Comparison of ENCODE assay signal across 10 cellular contexts in the genomic region with DNA sequence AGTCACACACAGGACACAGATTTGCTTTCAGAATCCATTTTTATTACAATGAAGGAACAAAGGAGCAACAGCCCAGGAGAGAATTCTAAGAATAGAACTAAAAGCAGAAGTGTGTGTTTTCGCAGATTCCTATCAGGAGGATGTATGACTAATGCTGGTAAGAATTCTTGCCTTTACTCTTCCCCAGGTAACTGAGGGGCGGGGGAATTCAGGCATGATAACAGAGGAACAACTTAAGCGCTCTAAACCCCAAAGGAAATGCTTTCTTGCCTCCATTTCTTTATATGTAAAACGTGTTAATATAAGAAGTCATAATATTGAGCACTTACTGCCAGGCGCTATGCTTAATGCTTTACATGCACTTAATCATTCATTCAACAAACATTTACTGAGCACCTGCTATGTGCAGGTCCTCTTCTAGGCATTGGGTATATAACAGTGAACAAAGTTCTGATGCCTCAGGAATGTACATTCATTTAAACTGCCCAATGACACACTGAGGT. TPM values are rescaled to one million over a fixed set of nuclear protein-coding genes. Genes with fewer than 3 reads are reported as not detected.
A peak's percentile ranks its signal among the peaks of the same experiment; 100 is the strongest.
DNase-seq lines count a peak whose midpoint lies in the region; ATAC-seq and TF ChIP-seq lines count a peak whose summit lies in the region.
"Had no signal": no experiment of that assay in that cellular context is flagged by ENCODE, and none has a peak within 500 bp of the region (broad histone marks: within the 10 kb centered on the region; RNA-seq: fewer than 3 reads in every experiment).

No MANE protein-coding gene starts in this region.

- no peaks in the 10 kb centered on the region for H3K9me3 ChIP-seq in OCI-LY7 (ENCODE audit: low read length)
- H3K9me3 ChIP-seq: Peyer's patch had no signal

- DNase-seq in activated CD4-positive, alpha-beta T cell treated with anti-CD3 and anti-CD28 coated beads for 4 hours = peak; percentile 46 to 50
- DNase-seq in activated CD4-positive, alpha-beta T cell treated with anti-CD3 and anti-CD28 coated beads for 1 hour = no peak
- DNase-seq in OCI-LY7 (ENCODE audit: low spot score) (no peak), caudate nucleus (lab: John Stamatoyannopoulos, UW) (peak in 8 of 61 donors; percentile 1 to 61 (median 6)), cerebellar cortex (ENCODE audit: low spot score) (no peak)
- DNase-seq in stimulated activated naive B cell treated with anti-CD40 and anti-IgM and Interleukin-4, amounts not matched to agents 10 μg/mL and 1 μg/mL and 100 μg/mL, for 72 hours = no peak

- no peaks in the 10 kb centered on the region for H3K9me3 Mint-ChIP-seq in stimulated activated naive B cell treated with anti-CD40 and anti-IgM and Interleukin-4, amounts not matched to agents 10 μg/mL and 1 μg/mL and 100 μg/mL, for 72 hours

- no TSS peak for BruUV-seq in OCI-LY7 (replicated peaks; lab: Mats Ljungman, UMichigan)

- no peaks in the 10 kb centered on the region for H3K79me2 ChIP-seq in OCI-LY7 (ENCODE audit: insufficient read depth, low read depth, low read length)

- H2AFZ ChIP-seq in OCI-LY7 (ENCODE audit: low read length) = peak overlapping the region; percentile 40; the same call in 1 of the 2 replicates

- peak; percentile 48 to 49 for ATAC-seq in stimulated activated naive B cell treated with anti-CD40 and anti-IgM and Interleukin-4, amounts not matched to agents 10 μg/mL and 1 μg/mL and 100 μg/mL, for 72 hours (replicated peaks)
- ATAC-seq in HG02588 (IDR thresholded peaks at IDR 0.05; ENCODE audit: unreplicated experiment) (no peak), GM21367 (IDR thresholded peaks at IDR 0.05; ENCODE audit: unreplicated experiment) (no peak)

- no peak for TF ChIP-seq CTCF in OCI-LY7 (conservative IDR thresholded peaks at IDR 0.05; ENCODE audit: low read length)

- CTCF ChIA-PET in OCI-LY7 (lab: Charles Lee; ENCODE audit: unreplicated experiment) = no interaction called here

- H3K36me3 Mint-ChIP-seq in stimulated activated naive B cell treated with anti-CD40 and anti-IgM and Interleukin-4, amounts not matched to agents 10 μg/mL and 1 μg/mL and 100 μg/mL, for 72 hours = no peaks in the 10 kb centered on the region

- H3K9me2 ChIP-seq in OCI-LY7 (ENCODE audit: insufficient read depth, low read length) = no peaks in the 10 kb centered on the region

- peaks cover 28% of the 10 kb centered on the region for H3K4me1 ChIP-seq in OCI-LY7 (ENCODE audit: insufficient read depth, low read length, poor library complexity, severe bottlenecking)

- intact Hi-C loops in OCI-LY7 (cut with micrococcal nuclease; ENCODE audit: unreplicated experiment) = no loop called here

- peak overlapping the region; percentile 48 for H3K4me2 ChIP-seq in OCI-LY7 (ENCODE audit: low read length)

- no peak overlapping the region for H3K27ac ChIP-seq in OCI-LY7 (ENCODE audit: low read depth, low read length, poor library complexity, severe bottlenecking)
- peak overlapping the region; percentile 49 for H3K27ac ChIP-seq in caudate nucleus (ENCODE audit: low read depth, low read length)
- H3K27ac ChIP-seq: Peyer's patch had no signal

- no peaks in the 10 kb centered on the region for H3K27me3 Mint-ChIP-seq in stimulated activated naive B cell treated with anti-CD40 and anti-IgM and Interleukin-4, amounts not matched to agents 10 μg/mL and 1 μg/mL and 100 μg/mL, for 72 hours

- H4K20me1 ChIP-seq in OCI-LY7 (ENCODE audit: insufficient read depth, low read length) = no peaks in the 10 kb centered on the region

- no peaks in the 10 kb centered on the region for H3K36me3 ChIP-seq in OCI-LY7 (ENCODE audit: insufficient read depth, low read length)
- H3K36me3 ChIP-seq: Peyer's patch had no signal

- POLR2A ChIA-PET in OCI-LY7 (lab: Charles Lee) = interaction anchor here (0.8 to 1.1 kb wide), 2 partner anchors 8 to 19 kb away, joined by 3 read pairs; no protein-coding TSS in a partner anchor

- peak overlapping the region; percentile 9 to 30 for H3K4me3 Mint-ChIP-seq in stimulated activated naive B cell treated with anti-CD40 and anti-IgM and Interleukin-4, amounts not matched to agents 10 μg/mL and 1 μg/mL and 100 μg/mL, for 72 hours

- H3K4me1 Mint-ChIP-seq in stimulated activated naive B cell treated with anti-CD40 and anti-IgM and Interleukin-4, amounts not matched to agents 10 μg/mL and 1 μg/mL and 100 μg/mL, for 72 hours = peaks cover 32 to 44% of the 10 kb centered on the region in 2 donors

- H3K4me3 ChIP-seq in OCI-LY7 (ENCODE audit: low read depth, low read length, poor library complexity, severe bottlenecking) = no peak overlapping the region
- H3K4me3 ChIP-seq: Peyer's patch had no signal

- peak overlapping the region; percentile 71 for H3K27ac Mint-ChIP-seq in stimulated activated naive B cell treated with anti-CD40 and anti-IgM and Interleukin-4, amounts not matched to agents 10 μg/mL and 1 μg/mL and 100 μg/mL, for 72 hours

RNA-seq across cellular contexts. Expression of a gene that starts 4.5 kb away (rescaled TPM):
- 0.06 TPM in 1 of 2 replicates, not detected in the other for total RNA-seq in OCI-LY7 (2014; rRNA removed; shearing (Covaris generic))
- 0.07 TPM in 1 of 2 replicates, not detected in the other for total RNA-seq in OCI-LY7 (2022)
- total RNA-seq: Peyer's patch had no signal

RNA-seq across cellular contexts. Expression of a gene that starts 9.5 kb away (rescaled TPM):
- not detected in 2 replicates for total RNA-seq in OCI-LY7 (2014; rRNA removed; shearing (Covaris generic))
- not detected in 2 replicates for total RNA-seq in OCI-LY7 (2022)
- total RNA-seq: Peyer's patch, skeletal muscle tissue had no signal

RNA-seq across cellular contexts. Expression of a gene that starts 22.9 kb away (rescaled TPM):
- not detected in 2 replicates for total RNA-seq in OCI-LY7 (2014; rRNA removed; shearing (Covaris generic))
- total RNA-seq in OCI-LY7 (2022) = not detected in 2 replicates
- total RNA-seq: Peyer's patch had no signal

RNA-seq across cellular contexts. Expression of a gene that starts 26.5 kb away (rescaled TPM):
- total RNA-seq in OCI-LY7 (2014; rRNA removed; shearing (Covaris generic)) = 42.4 and 51.4 TPM in 2 replicates
- total RNA-seq in OCI-LY7 (2022) = 77.4 and 81.8 TPM in 2 replicates

RNA-seq across cellular contexts. Expression of a gene that starts 48.3 kb away (rescaled TPM):
- 1.6 and 1.8 TPM in 2 replicates for total RNA-seq in OCI-LY7 (2014; rRNA removed; shearing (Covaris generic))
- total RNA-seq in OCI-LY7 (2022) = 1.2 and 1.5 TPM in 2 replicates

Comparison
In these comparisons a context has a peak if more than half of its experiments do, and no peak if none do; other contexts are left out.
1. DNase-seq: peak in activated CD4-positive, alpha-beta T cell treated with anti-CD3 and anti-CD28 coated beads for 4 hours (2 of 2); none in activated CD4-positive, alpha-beta T cell treated with anti-CD3 and anti-CD28 coated beads for 1 hour (single experiment), OCI-LY7 (single experiment), stimulated activated naive B cell treated with anti-CD40 and anti-IgM and Interleukin-4, amounts not matched to agents 10 μg/mL and 1 μg/mL and 100 μg/mL, for 72 hours (single experiment) and cerebellar cortex (single experiment).
2. ATAC-seq: peak in stimulated activated naive B cell treated with anti-CD40 and anti-IgM and Interleukin-4, amounts not matched to agents 10 μg/mL and 1 μg/mL and 100 μg/mL, for 72 hours (2 of 2); none in HG02588 (single experiment) and GM21367 (single experiment).